Comparison of ENCODE assay signal across 22 cellular contexts in genomic region chr21:18608226-18608625, GRCh38.
DNase-seq lines count a peak whose midpoint lies in the region; ATAC-seq and FAIRE-seq lines count a peak whose summit lies in the region.
"Had no signal": no experiment of that assay in that cellular context is flagged by ENCODE, and none has a peak within 500 bp of the region (broad histone marks: within the 10 kb centered on the region; RNA-seq: fewer than 3 reads in every experiment).

No MANE protein-coding gene starts in this region.

- H3K4me3 ChIP-seq in HAP-1: no peak overlapping the region
- H3K4me3 ChIP-seq: body of pancreas, GM23248, Peyer's patch, SJCRH30, tibial nerve had no signal

- peaks cover 12% of the 10 kb centered on the region for H3K4me1 ChIP-seq in HAP-1
- H3K4me1 ChIP-seq: body of pancreas, Peyer's patch, SJCRH30, tibial nerve had no signal

- in situ Hi-C loops in HAP-1 (cut with MboI; ENCODE audit: low sequenced_read_pairs): no loop called here

- intact Hi-C loops in Right ventricle myocardium superior (cut with DNase I): no loop called here

- H3K9me3 ChIP-seq in HAP-1: no peaks in the 10 kb centered on the region
- H3K9me3 ChIP-seq: body of pancreas, Peyer's patch, SJCRH30, tibial nerve had no signal

- DNase-seq in HAP-1 (ENCODE audit: low spot score in 2 of 2): peak; percentile 50 to 75
- peak; percentile 79 to 85 for DNase-seq in NCI-H1930 (lab: John Stamatoyannopoulos, UW)
- peak; percentile 85 for DNase-seq in NCI-H524 treated with DMSO at 0.1 percent for 48 hours (lab: John Stamatoyannopoulos, UW)
- peak; percentile 14 for DNase-seq in middle frontal gyrus (ENCODE audit: extremely low spot score, low spot score)
- no peak for DNase-seq in urothelium cell line (ENCODE audit: low spot score)
- no peak for DNase-seq in Right ventricle myocardium superior
- DNase-seq in RPMI8226: no peak
- no peak for DNase-seq in activated CD4-positive, CD25-positive, alpha-beta regulatory T cell treated with anti-CD3 and anti-CD28 coated beads, Interleukin-2, amount 50 U/mL, for 72 hours
- DNase-seq: activated CD8-positive, alpha-beta T cell treated with anti-CD3 and anti-CD28 coated beads, Interleukin-2, amount 10 ng/mL, durations not matched to agents 7 days and 5 days; activated gamma-delta T cell; activated T-cell treated with anti-CD3 and anti-CD28 coated beads for 4 hours; body of pancreas; GM23248; NCI-H2029; Peyer's patch; stimulated activated naive CD8-positive, alpha-beta T cell treated with anti-CD3 and anti-CD28 coated beads, Interleukin-15, amount 100 ng/mL, for 72 hours; T-cell had no signal

- no peak for ATAC-seq in Right ventricle myocardium superior (ENCODE audit: poor library complexity)
- ATAC-seq: activated CD4-positive, CD25-positive, alpha-beta regulatory T cell treated with anti-CD3 and anti-CD28 coated beads, Interleukin-2, amount 50 U/mL, for 24 hours; activated CD8-positive, alpha-beta T cell treated with anti-CD3 and anti-CD28 coated beads, Interleukin-2, amount 10 ng/mL, durations not matched to agents 7 days and 5 days; body of pancreas; stimulated activated naive CD8-positive, alpha-beta T cell treated with anti-CD3 and anti-CD28 coated beads, Interleukin-15, amount 100 ng/mL, for 72 hours; T-cell had no signal

- no peaks in the 10 kb centered on the region for H3K36me3 ChIP-seq in HAP-1 (replicated peaks)
- H3K36me3 ChIP-seq: Peyer's patch, SJCRH30, tibial nerve had no signal

- FAIRE-seq in urothelium cell line (lab: Jason Lieb, UNC): no peak
- FAIRE-seq: G401.6, GM18507 had no signal

- H3K27me3 ChIP-seq in HAP-1 (ENCODE audit: low read depth): no peaks in the 10 kb centered on the region
- H3K27me3 ChIP-seq: body of pancreas, Peyer's patch, SJCRH30, tibial nerve had no signal

Comparison
In these comparisons a context has a peak if more than half of its experiments do, and no peak if none do; other contexts are left out.
1. DNase-seq: peak in HAP-1 (2 of 2), NCI-H1930 (2 of 2), NCI-H524 treated with DMSO at 0.1 percent for 48 hours (single experiment) and middle frontal gyrus (single experiment); none in urothelium cell line (single experiment), Right ventricle myocardium superior (single experiment), RPMI8226 (single experiment) and activated CD4-positive, CD25-positive, alpha-beta regulatory T cell treated with anti-CD3 and anti-CD28 coated beads, Interleukin-2, amount 50 U/mL, for 72 hours (single experiment).